Comparison of ENCODE assay signal across 8 cellular contexts in genomic region chr7:42932861-42933591, GRCh38. TPM values are rescaled to one million over a fixed set of nuclear protein-coding genes. Genes with fewer than 3 reads are reported as not detected.
A peak's percentile ranks its signal among the peaks of the same experiment; 100 is the strongest.
DNase-seq lines count a peak whose midpoint lies in the region; ATAC-seq and TF ChIP-seq lines count a peak whose summit lies in the region.

No MANE protein-coding gene starts in this region.

- POLR2A ChIA-PET in OCI-LY7 (lab: Charles Lee): interaction anchor here (0.6 to 3.3 kb wide), 14 partner anchors 8 to 427 kb away, joined by 3 to 25 read pairs (median 4); no protein-coding TSS in a partner anchor

- H3K79me2 ChIP-seq in OCI-LY7 (ENCODE audit: insufficient read depth, low read depth, low read length): peaks cover 65% of the 10 kb centered on the region

- no peaks in the 10 kb centered on the region for H3K9me3 ChIP-seq in OCI-LY7 (ENCODE audit: low read length)

- ATAC-seq in activated CD8-positive, alpha-beta memory T cell treated with anti-CD3 and anti-CD28 coated beads, Interleukin-2, amount 10 ng/mL, durations not matched to agents 7 days and 5 days: no peak
- no peak for ATAC-seq in HG03097 (IDR thresholded peaks at IDR 0.05; ENCODE audit: low FRiP score, unreplicated experiment)
- ATAC-seq in HG03439 (IDR thresholded peaks at IDR 0.05; ENCODE audit: unreplicated experiment): no peak

- peaks cover 53% of the 10 kb centered on the region for H3K4me1 Mint-ChIP-seq in activated CD8-positive, alpha-beta memory T cell treated with anti-CD3 and anti-CD28 coated beads, Interleukin-2, amount 10 ng/mL, durations not matched to agents 7 days and 5 days
- peaks cover 39% of the 10 kb centered on the region for H3K4me1 Mint-ChIP-seq in mesothelial cell of epicardium

- no peak for DNase-seq in activated CD8-positive, alpha-beta memory T cell treated with anti-CD3 and anti-CD28 coated beads, Interleukin-2, amount 10 ng/mL, durations not matched to agents 7 days and 5 days
- DNase-seq in activated CD8-positive, alpha-beta memory T cell treated with anti-CD3 and anti-CD28 coated beads, Interleukin-2, amount 50 U/mL, for 4 hours: no peak
- DNase-seq in OCI-LY7 (ENCODE audit: low spot score) (peak; percentile 39), dermis blood vessel endothelial cell (peak; percentile 54), mesothelial cell of epicardium (ENCODE audit: low spot score in 2 of 2, unreplicated experiment in 2 of 2) (no peak), NK-92 (lab: John Stamatoyannopoulos, UW; ENCODE audit: unreplicated experiment) (no peak)

- peak overlapping the region; percentile 57; the same call in 1 of the 2 replicates for H2AFZ ChIP-seq in OCI-LY7 (ENCODE audit: low read length)

- H3K27me3 Mint-ChIP-seq in activated CD8-positive, alpha-beta memory T cell treated with anti-CD3 and anti-CD28 coated beads, Interleukin-2, amount 10 ng/mL, durations not matched to agents 7 days and 5 days: no peaks in the 10 kb centered on the region
- no peaks in the 10 kb centered on the region for H3K27me3 Mint-ChIP-seq in mesothelial cell of epicardium (ENCODE audit: low read depth)

- peak overlapping the region; percentile 96 for H3K4me3 ChIP-seq in OCI-LY7 (ENCODE audit: low read depth, low read length, poor library complexity, severe bottlenecking)

- peaks cover 33% of the 10 kb centered on the region for H3K4me1 ChIP-seq in OCI-LY7 (ENCODE audit: insufficient read depth, low read length, poor library complexity, severe bottlenecking)

- peak overlapping the region; percentile 100 for H3K4me3 Mint-ChIP-seq in activated CD8-positive, alpha-beta memory T cell treated with anti-CD3 and anti-CD28 coated beads, Interleukin-2, amount 10 ng/mL, durations not matched to agents 7 days and 5 days
- peak overlapping the region; percentile 100 for H3K4me3 Mint-ChIP-seq in mesothelial cell of epicardium

- H3K9me3 Mint-ChIP-seq in activated CD8-positive, alpha-beta memory T cell treated with anti-CD3 and anti-CD28 coated beads, Interleukin-2, amount 10 ng/mL, durations not matched to agents 7 days and 5 days (ENCODE audit: low read depth): no peaks in the 10 kb centered on the region
- H3K9me3 Mint-ChIP-seq in mesothelial cell of epicardium: no peaks in the 10 kb centered on the region

- peaks cover 34% of the 10 kb centered on the region for H3K36me3 Mint-ChIP-seq in activated CD8-positive, alpha-beta memory T cell treated with anti-CD3 and anti-CD28 coated beads, Interleukin-2, amount 10 ng/mL, durations not matched to agents 7 days and 5 days
- H3K36me3 Mint-ChIP-seq in mesothelial cell of epicardium: peaks cover 10% of the 10 kb centered on the region

- intact Hi-C loops in OCI-LY7 (cut with micrococcal nuclease; ENCODE audit: unreplicated experiment): loop anchor here (2.0 to 10.0 kb wide), 2 partner anchors 44 to 652 kb away; partner anchors contain the start of gene STK17A

- H4K20me1 ChIP-seq in OCI-LY7 (ENCODE audit: insufficient read depth, low read length): peaks cover 29% of the 10 kb centered on the region

- no peaks in the 10 kb centered on the region for H3K9me2 ChIP-seq in OCI-LY7 (ENCODE audit: insufficient read depth, low read length)

- TF ChIP-seq CTCF in OCI-LY7 (conservative IDR thresholded peaks at IDR 0.05; ENCODE audit: low read length): no peak
- no peak for TF ChIP-seq CTCF in mesothelial cell of epicardium (IDR thresholded peaks at IDR 0.05; ENCODE audit: unreplicated experiment)

- peak overlapping the region; percentile 75 for H3K4me2 ChIP-seq in OCI-LY7 (ENCODE audit: low read length)

- no TSS peak for BruUV-seq in OCI-LY7 (replicated peaks; lab: Mats Ljungman, UMichigan)

- CTCF ChIA-PET in activated CD8-positive, alpha-beta memory T cell treated with anti-CD3 and anti-CD28 coated beads, Interleukin-2, amount 10 ng/mL, durations not matched to agents 7 days and 5 days (lab: Charles Lee): interaction anchor here (0.7 to 2.2 kb wide), 10 partner anchors 8 to 906 kb away, joined by 3 to 26 read pairs (median 5); no protein-coding TSS in a partner anchor
- CTCF ChIA-PET in OCI-LY7 (lab: Charles Lee; ENCODE audit: unreplicated experiment): interaction anchor here (0.6 kb wide), 2 partner anchors 46 to 121 kb away, joined by 3 to 5 read pairs; no protein-coding TSS in a partner anchor

- H3K36me3 ChIP-seq in OCI-LY7 (ENCODE audit: insufficient read depth, low read length): peaks cover 62% of the 10 kb centered on the region

- H3K27ac Mint-ChIP-seq in activated CD8-positive, alpha-beta memory T cell treated with anti-CD3 and anti-CD28 coated beads, Interleukin-2, amount 10 ng/mL, durations not matched to agents 7 days and 5 days: peak overlapping the region; percentile 100
- H3K27ac Mint-ChIP-seq in mesothelial cell of epicardium: peak overlapping the region; percentile 99

- no peak overlapping the region for H3K27ac ChIP-seq in OCI-LY7 (ENCODE audit: low read depth, low read length, poor library complexity, severe bottlenecking)

RNA-seq across cellular contexts. Expression of gene MRPL32, which starts 0.8 kb away (rescaled TPM):
- 10 to 100 TPM; 48.5 to 54.4 TPM for total RNA-seq in activated CD8-positive, alpha-beta memory T cell treated with anti-CD3 and anti-CD28 coated beads, Interleukin-2, amount 10 ng/mL, durations not matched to agents 7 days and 5 days
- 61.8 and 89.7 TPM in 2 replicates for total RNA-seq in OCI-LY7 (2014; rRNA removed; shearing (Covaris generic))
- 55.7 and 59.7 TPM in 2 replicates for total RNA-seq in OCI-LY7 (2022)
- 74.0 and 79.5 TPM in 2 replicates for total RNA-seq in dermis blood vessel endothelial cell
- 52.0 to 53.5 TPM (median 53.0 TPM) in 3 replicates for total RNA-seq in mesothelial cell of epicardium

RNA-seq across cellular contexts. Expression of gene PSMA2, which starts 1.1 kb away (rescaled TPM):
- total RNA-seq in activated CD8-positive, alpha-beta memory T cell treated with anti-CD3 and anti-CD28 coated beads, Interleukin-2, amount 10 ng/mL, durations not matched to agents 7 days and 5 days: 100 to 1,000 TPM; 135 to 158 TPM
- total RNA-seq in OCI-LY7 (2014; rRNA removed; shearing (Covaris generic)): 40.2 and 45.7 TPM in 2 replicates
- total RNA-seq in OCI-LY7 (2022): 101 and 145 TPM in 2 replicates
- 89.8 and 134 TPM in 2 replicates for total RNA-seq in dermis blood vessel endothelial cell
- 72.3 to 76.3 TPM (median 74.7 TPM) in 3 replicates for total RNA-seq in mesothelial cell of epicardium

RNA-seq across cellular contexts. Expression of gene C7orf25, which starts 21.2 kb away (rescaled TPM):
- total RNA-seq in activated CD8-positive, alpha-beta memory T cell treated with anti-CD3 and anti-CD28 coated beads, Interleukin-2, amount 10 ng/mL, durations not matched to agents 7 days and 5 days: 1 to 10 TPM; 5.9 to 6.8 TPM
- 2.3 and 6.0 TPM in 2 replicates for total RNA-seq in OCI-LY7 (2014; rRNA removed; shearing (Covaris generic))
- 7.3 and 9.1 TPM in 2 replicates for total RNA-seq in OCI-LY7 (2022)
- 5.4 and 8.0 TPM in 2 replicates for total RNA-seq in dermis blood vessel endothelial cell
- total RNA-seq in mesothelial cell of epicardium: 5.0 to 5.8 TPM (median 5.7 TPM) in 3 replicates

Comparison
In these comparisons a context has a peak if more than half of its experiments do, and no peak if none do; other contexts are left out.
1. DNase-seq: peak in OCI-LY7 (single experiment) and dermis blood vessel endothelial cell (single experiment); none in activated CD8-positive, alpha-beta memory T cell treated with anti-CD3 and anti-CD28 coated beads, Interleukin-2, amount 10 ng/mL, durations not matched to agents 7 days and 5 days (single experiment), activated CD8-positive, alpha-beta memory T cell treated with anti-CD3 and anti-CD28 coated beads, Interleukin-2, amount 50 U/mL, for 4 hours (single experiment), mesothelial cell of epicardium (0 of 2) and NK-92 (single experiment).